Comparison of ENCODE assay signal across 23 cellular contexts in the genomic region with DNA sequence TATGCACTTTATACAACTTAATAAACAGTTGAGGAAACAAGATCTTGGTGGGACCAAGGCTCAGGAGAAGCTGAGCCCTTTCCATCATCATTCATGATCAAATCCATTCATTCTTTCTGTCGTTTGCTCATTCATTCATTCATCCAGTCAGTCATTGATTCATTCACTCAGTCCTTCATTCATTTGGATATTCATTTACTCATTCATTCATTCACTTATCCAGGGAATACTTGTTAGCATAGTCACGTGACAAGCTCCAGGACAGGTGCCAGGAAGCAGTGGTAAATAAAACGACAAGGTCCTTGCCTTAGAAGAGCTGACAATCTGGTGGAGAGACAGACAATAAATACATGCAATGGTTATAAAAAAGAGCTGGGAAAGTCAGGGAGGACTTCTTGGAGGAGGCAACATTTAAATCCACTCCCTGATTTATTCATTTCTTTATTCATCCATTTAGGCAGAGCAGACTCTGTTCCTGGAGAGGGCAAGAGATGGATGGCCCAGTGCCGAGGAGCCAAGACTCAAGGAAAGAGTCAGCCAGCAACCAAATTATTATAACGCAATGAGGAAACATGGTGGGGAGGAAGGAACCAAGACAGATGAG.
DNase-seq lines count a peak whose midpoint lies in the region; ATAC-seq, FAIRE-seq and TF ChIP-seq lines count a peak whose summit lies in the region.
"Had no signal": no experiment of that assay in that cellular context is flagged by ENCODE, and none has a peak within 500 bp of the region (broad histone marks: within the 10 kb centered on the region; RNA-seq: fewer than 3 reads in every experiment).

No MANE protein-coding gene starts in this region.

- H3K36me3 ChIP-seq in GM12878 (ENCODE audit: control insufficient read depth in 2 of 2, insufficient read depth in 2 of 2, low read length in 1 of 2) (no peaks in the 10 kb centered on the region), HAP-1 (replicated peaks) (no peaks in the 10 kb centered on the region), GM23248 (ENCODE audit: low read depth) (no peaks in the 10 kb centered on the region)
- H3K36me3 ChIP-seq: BE2C had no signal

- H3K79me2 ChIP-seq in GM12878 (ENCODE audit: control insufficient read depth, insufficient read depth, low read length) (no peaks in the 10 kb centered on the region), GM23248 (ENCODE audit: insufficient read depth) (no peaks in the 10 kb centered on the region)

- in situ Hi-C loops in GM12878 (cut with MboI) (loop anchor here (5.0 kb wide), 1 partner anchor 363 kb away; no protein-coding TSS in a partner anchor), HAP-1 (cut with MboI; ENCODE audit: low sequenced_read_pairs) (no loop called here), GM23248 (cut with MboI) (no loop called here)

- intact Hi-C loops in GM12878 (cut with micrococcal nuclease; ENCODE audit: unreplicated experiment): no loop called here

- BruUV-seq in GM12878 (replicated peaks; lab: Mats Ljungman, UMichigan): no TSS peak

- H3K9me3 ChIP-seq in A549 (no peaks in the 10 kb centered on the region), GM12878 (replicated peaks; ENCODE audit: control insufficient read depth, insufficient read depth, low read length) (no peaks in the 10 kb centered on the region), HAP-1 (no peaks in the 10 kb centered on the region), GM23248 (ENCODE audit: low read depth) (no peaks in the 10 kb centered on the region)
- H3K9me3 ChIP-seq: BE2C had no signal

- H2AFZ ChIP-seq in GM12878 (ENCODE audit: control insufficient read depth, low read depth, low read length): no peak overlapping the region
- H2AFZ ChIP-seq in GM23248: no peak overlapping the region

- TF ChIP-seq RAD21 in A549 (conservative IDR thresholded peaks at IDR 0.05 in 1 of 2, IDR thresholded peaks at IDR 0.05 in 1 of 2): no peak
- no peak for TF ChIP-seq RAD21 in Ishikawa (IDR thresholded peaks at IDR 0.05; ENCODE audit: low read depth)
- TF ChIP-seq RAD21 in GM12878 (IDR thresholded peaks at IDR 0.05; ENCODE audit: insufficient read depth, low read depth, low read length): no peak

- RAD21 ChIA-PET in GM12878 (lab: Charles Lee; ENCODE audit: unreplicated experiment): interaction anchor here (1.4 kb wide), 1 partner anchor 377 kb away, joined by 4 read pairs; no protein-coding TSS in a partner anchor

- H3K4me1 ChIP-seq in A549 (0 out of 3 replicates have a peak, but pooled peaks cover 4% of the 10 kb centered on the region), GM12878 (ENCODE audit: control insufficient read depth, insufficient read depth, low read length) (0 out of 2 replicates have a peak, but pooled peaks cover 5% of the 10 kb centered on the region), HAP-1 (peaks cover 7% of the 10 kb centered on the region), GM23248 (ENCODE audit: insufficient read depth) (no peaks in the 10 kb centered on the region)

- H3K27ac ChIP-seq in A549 (no peak overlapping the region), GM12878 (ENCODE audit: control insufficient read depth, insufficient read depth) (no peak overlapping the region), GM23248 (no peak overlapping the region)

- H3K9me2 ChIP-seq in GM23248 (ENCODE audit: insufficient read depth): no peaks in the 10 kb centered on the region

- peaks cover 2 to 6% of the 10 kb centered on the region in 2 experiments; a peak in 3 of 4 replicates for H3K27me3 ChIP-seq in GM12878 (replicated peaks in 1 of 2; ENCODE audit: control insufficient read depth in 2 of 2, insufficient read depth in 2 of 2, low read length in 1 of 2)
- no peaks in the 10 kb centered on the region for H3K27me3 ChIP-seq in HAP-1 (ENCODE audit: low read depth)
- peaks cover 8% of the 10 kb centered on the region; the same call in 1 of the 2 replicates for H3K27me3 ChIP-seq in GM23248 (replicated peaks; ENCODE audit: insufficient read depth)
- H3K27me3 ChIP-seq: BE2C had no signal

- TF ChIP-seq POLR2A in A549 (IDR thresholded peaks at IDR 0.05; ENCODE audit: low read length): no peak
- TF ChIP-seq POLR2A in GM12878 (IDR thresholded peaks at IDR 0.05; ENCODE audit: low read depth, low read length): no peak

- CTCF ChIA-PET in A549 (lab: Yijun Ruan, JAX): interaction anchor here (1.8 to 2.5 kb wide), 2 partner anchors 357 to 375 kb away, joined by 7 to 9 read pairs; no protein-coding TSS in a partner anchor
- CTCF ChIA-PET in GM12878 (lab: Yijun Ruan, JAX): interaction anchor here (1.1 to 3.2 kb wide), 7 partner anchors 9 to 442 kb away, joined by 3 to 21 read pairs (median 5); no protein-coding TSS in a partner anchor

- SMC1A ChIA-PET in GM12878 (lab: Charles Lee; ENCODE audit: uncharacterized antibody, unreplicated experiment): interaction anchor here (1.8 kb wide), 1 partner anchor 362 kb away, joined by 11 read pairs; no protein-coding TSS in a partner anchor

- FAIRE-seq in A549 (lab: Jason Lieb, UNC) (no peak), GM12878 (lab: Jason Lieb, UNC) (no peak)
- FAIRE-seq: D721Med had no signal

- POLR2A ChIA-PET in A549 (lab: Yijun Ruan, JAX) (no interaction called here), GM12878 (lab: Charles Lee) (no interaction called here)

- no peaks in the 10 kb centered on the region for H4K20me1 ChIP-seq in GM12878 (ENCODE audit: control insufficient read depth, insufficient read depth)
- no peaks in the 10 kb centered on the region for H4K20me1 ChIP-seq in GM23248 (ENCODE audit: insufficient read depth)

- no peaks in the 10 kb centered on the region for H3F3A ChIP-seq in GM23248 (ENCODE audit: insufficient read depth)

- H3K4me2 ChIP-seq in A549 (no peak overlapping the region), GM12878 (ENCODE audit: control insufficient read depth, insufficient read depth) (no peak overlapping the region), GM23248 (ENCODE audit: unreplicated experiment) (no peak overlapping the region)

- TF ChIP-seq CTCF in A549 (IDR thresholded peaks at IDR 0.05): no peak
- no peak for TF ChIP-seq CTCF in GM12878 (IDR thresholded peaks at IDR 0.05 in 2 of 3, conservative IDR thresholded peaks at IDR 0.05 in 1 of 3; ENCODE audit: control insufficient read depth in 2 of 3, extremely low read depth in 1 of 3, insufficient read depth in 1 of 3, low read depth in 3 of 3, low read length in 3 of 3)

- no peak overlapping the region for H3K4me3 ChIP-seq in A549
- no peak overlapping the region for H3K4me3 ChIP-seq in GM12878
- H3K4me3 ChIP-seq in HAP-1: no peak overlapping the region
- H3K4me3 ChIP-seq in GM23248: no peak overlapping the region

- H3K9ac ChIP-seq in GM12878 (ENCODE audit: control insufficient read depth, insufficient read depth, low read length): no peak overlapping the region
- H3K9ac ChIP-seq in GM23248: no peak overlapping the region

- TF ChIP-seq EP300 in A549 (IDR thresholded peaks at IDR 0.05): no peak
- TF ChIP-seq EP300 in Ishikawa (IDR thresholded peaks at IDR 0.05; ENCODE audit: borderline replicate concordance): no peak
- TF ChIP-seq EP300 in GM12878 (IDR thresholded peaks at IDR 0.05; ENCODE audit: borderline replicate concordance in 1 of 2, control insufficient read depth in 1 of 2, low read depth in 2 of 2, low read length in 2 of 2): no peak

- DNase-seq in A549 (ENCODE audit: low read depth in 1 of 2, low spot score in 1 of 2) (no peak), GM12878 (ENCODE audit: low read depth, low spot score) (no peak), renal cortical epithelial cell (ENCODE audit: low read depth) (peak; percentile 2), HAP-1 (ENCODE audit: low spot score in 2 of 2) (no peak), GM23248 (no peak), hepatic stellate cell (ENCODE audit: low spot score) (no peak)
- DNase-seq: BE2C, DMS79, H9, KBM-7, MM.1S, NCI-H1048, NCI-H1436 treated with DMSO at 0.1 percent for 48 hours, NCI-H2081, NCI-H2171 treated with DMSO at 0.1 percent for 48 hours, NCI-H446 treated with DMSO at 0.1 percent for 48 hours, NCI-H748 treated with DMSO at 0.1 percent for 48 hours, SIG-M5 had no signal

- WGBS in A549 (ENCODE audit: missing lambda C conversion rate): 47% methylated on average over 5 of the region's 5 CpGs
- 30% methylated on average over 5 of the region's 5 CpGs for WGBS in GM12878 (ENCODE audit: insufficient coverage, insufficient replicate concordance, low lambda C conversion rate, missing lambda C conversion rate)
- 34 to 35% methylated on average over 5 of the region's 5 CpGs for WGBS in GM23248 (ENCODE audit: low coverage in 1 of 2, low lambda C conversion rate in 2 of 2, missing lambda C conversion rate in 2 of 2), 2 experiments

- ATAC-seq in A549 (no peak), GM12878 (no peak), GM18517 (IDR thresholded peaks at IDR 0.05; ENCODE audit: unreplicated experiment) (no peak)
- ATAC-seq: Panc1, SK-N-SH treated with all-trans-retinoic acid at 6 μM for 48 hours had no signal

TF ChIP-seq in A549, 52 proteins besides CTCF, POLR2A, EP300 and RAD21 (continues in another document):
- TF ChIP-seq HOXA7 (CRISPR knock-in tag; IDR thresholded peaks at IDR 0.05) (no peak), ZFP36 (IDR thresholded peaks at IDR 0.05; ENCODE audit: borderline replicate concordance, partially characterized antibody) (peak; percentile 25), TFCP2L1 (CRISPR knock-in tag; IDR thresholded peaks at IDR 0.05) (no peak)

TF ChIP-seq in Ishikawa, 13 proteins besides CTCF, POLR2A, EP300 and RAD21:
- TF ChIP-seq TEAD4 (IDR thresholded peaks at IDR 0.05): no peak
- TF ChIP-seq, protein P1, sequence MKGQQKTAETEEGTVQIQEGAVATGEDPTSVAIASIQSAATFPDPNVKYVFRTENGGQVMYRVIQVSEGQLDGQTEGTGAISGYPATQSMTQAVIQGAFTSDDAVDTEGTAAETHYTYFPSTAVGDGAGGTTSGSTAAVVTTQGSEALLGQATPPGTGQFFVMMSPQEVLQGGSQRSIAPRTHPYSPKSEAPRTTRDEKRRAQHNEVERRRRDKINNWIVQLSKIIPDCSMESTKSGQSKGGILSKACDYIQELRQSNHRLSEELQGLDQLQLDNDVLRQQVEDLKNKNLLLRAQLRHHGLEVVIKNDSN (IDR thresholded peaks at IDR 0.05): peak; percentile 55

TF ChIP-seq in GM12878, 131 proteins besides CTCF, POLR2A, EP300 and RAD21:
- no peak for TF ChIP-seq POU2F2 (IDR thresholded peaks at IDR 0.05; ENCODE audit: borderline replicate concordance, low read depth, low read length)
- 0 out of 2 replicates have a peak, but pooled peaks have one; percentile 42 for TF ChIP-seq ZNF24 (IDR thresholded peaks at IDR 0.05)
- TF ChIP-seq RAD51 (IDR thresholded peaks at IDR 0.05): peak; percentile 66; the same call in 1 of the 2 replicates
- no peak for TF ChIP-seq PAX5 (IDR thresholded peaks at IDR 0.05; ENCODE audit: borderline replicate concordance, low read depth, low read length)
